Comparison of ENCODE assay signal across 2 cellular contexts in the genomic region with DNA sequence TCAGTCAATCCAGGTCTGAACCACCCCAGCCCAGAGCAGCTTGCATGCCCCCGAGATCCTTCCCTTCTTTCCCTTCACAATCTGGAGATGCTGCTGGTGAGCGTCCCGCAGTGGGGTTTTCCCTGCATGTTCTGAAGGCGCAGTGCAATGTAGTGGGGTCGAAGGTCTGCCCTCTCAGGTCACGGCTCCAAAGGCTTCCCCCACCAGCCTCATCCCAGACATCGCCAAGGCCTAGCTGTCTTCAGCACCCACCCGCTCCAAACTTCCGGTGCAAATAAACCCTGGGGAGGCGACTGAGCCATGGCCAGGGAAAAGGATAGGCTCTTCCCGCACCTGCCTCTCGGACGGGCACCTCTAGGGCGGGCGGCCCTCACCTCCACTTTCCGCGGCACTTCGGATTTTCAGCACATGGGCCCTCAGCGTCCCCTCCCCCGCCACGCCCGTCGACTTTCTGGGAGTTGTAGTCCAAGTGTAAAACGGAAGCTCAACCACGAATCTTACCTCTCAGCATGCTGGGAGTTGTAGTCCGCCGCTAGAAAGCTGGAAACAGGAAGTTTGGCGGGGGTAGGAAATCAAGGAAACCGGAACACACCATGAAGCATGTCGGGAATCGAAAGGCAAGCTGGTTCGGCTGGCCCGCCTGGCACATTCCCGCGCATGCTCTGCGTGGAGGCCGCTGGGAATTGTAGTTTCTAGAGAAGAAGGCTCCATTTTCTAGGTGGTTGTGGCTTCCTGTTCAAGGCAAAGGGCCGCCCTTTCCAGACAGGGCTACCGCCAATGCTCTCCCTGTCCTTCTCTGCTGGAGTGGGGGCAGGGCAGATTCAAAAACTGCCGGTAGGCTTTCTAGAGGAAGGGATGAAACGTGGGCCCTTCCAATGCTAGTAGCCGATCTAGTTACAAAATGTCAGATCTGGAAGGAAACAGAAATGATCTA.
A peak's percentile ranks its signal among the peaks of the same experiment; 100 is the strongest.
TF ChIP-seq lines count a peak whose summit lies in the region.

A gene (minus strand): TSS at position 410 of the 934 bp plus-strand sequence. CDS start 2,384 bp downstream, outside the sequence.

TF ChIP-seq in IMR-90, 13 proteins besides CTCF, POLR2A, EP300 and RAD21:
- no peak for TF ChIP-seq BHLHE40 (IDR thresholded peaks at IDR 0.05; ENCODE audit: low read depth, low read length)
- TF ChIP-seq MXI1 (IDR thresholded peaks at IDR 0.05; ENCODE audit: borderline replicate concordance, low read depth, low read length): peak; percentile 95
- peak; percentile 74 for TF ChIP-seq MAZ (IDR thresholded peaks at IDR 0.05; ENCODE audit: borderline replicate concordance, low read depth, low read length)
TF ChIP-seq in IMR-90: peak in this region for 2.

TF ChIP-seq in endothelial cell of umbilical vein, 7 proteins besides CTCF, POLR2A, EP300 and RAD21:
- TF ChIP-seq GATA2 (IDR thresholded peaks at IDR 0.05; ENCODE audit: insufficient read depth, insufficient read length, low read depth, low read length) (no peak), MYC (IDR thresholded peaks at IDR 0.05; ENCODE audit: low read depth, low read length) (peak; percentile 99), JUN (IDR thresholded peaks at IDR 0.05; ENCODE audit: borderline replicate concordance, insufficient read depth, insufficient read length, low read depth) (no peak), EZH2 (IDR thresholded peaks at IDR 0.05; ENCODE audit: borderline replicate concordance, low read depth, low read length, severe bottlenecking) (no peak), POLR2AphosphoS5 (IDR thresholded peaks at IDR 0.05; ENCODE audit: insufficient read depth, low read depth, low read length) (peak; percentile 77), FOS (IDR thresholded peaks at IDR 0.05; ENCODE audit: borderline replicate concordance, insufficient read depth, low read length) (no peak)
- TF ChIP-seq, protein P1, sequence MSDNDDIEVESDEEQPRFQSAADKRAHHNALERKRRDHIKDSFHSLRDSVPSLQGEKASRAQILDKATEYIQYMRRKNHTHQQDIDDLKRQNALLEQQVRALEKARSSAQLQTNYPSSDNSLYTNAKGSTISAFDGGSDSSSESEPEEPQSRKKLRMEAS (IDR thresholded peaks at IDR 0.05; ENCODE audit: insufficient read depth, insufficient read length): peak; percentile 65
